ENCODE assay signal across 6 cellular contexts in the genomic region with DNA sequence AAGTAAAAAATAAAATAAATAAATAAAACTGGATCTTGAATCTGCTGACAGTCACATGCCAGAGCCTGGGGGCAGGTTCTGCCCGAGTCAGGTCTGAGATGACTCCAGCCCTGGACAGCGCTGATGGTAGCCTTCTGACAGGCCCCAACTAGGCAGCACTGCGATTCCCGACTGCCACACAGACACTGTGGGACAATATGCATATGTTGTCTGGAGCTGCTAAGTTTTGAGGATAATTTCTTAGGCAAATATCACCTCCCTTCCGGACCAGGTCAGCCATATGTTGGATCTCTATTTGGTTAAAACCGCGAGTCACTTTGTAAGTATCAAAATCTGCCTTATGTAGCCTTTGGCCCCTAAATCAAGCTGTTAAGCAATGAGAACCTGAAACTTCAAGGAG. TPM values are rescaled to one million over a fixed set of nuclear protein-coding genes. Genes with fewer than 3 reads are reported as not detected.
"Had no signal": no experiment of that assay in that cellular context is flagged by ENCODE, and none has a peak within 500 bp of the region (broad histone marks: within the 10 kb centered on the region; RNA-seq: fewer than 3 reads in every experiment).

No MANE protein-coding gene starts in this region.

- H3K4me1 Mint-ChIP-seq: IgD-negative memory B cell had no signal

- H3K27ac ChIP-seq: HL-60 had no signal

- H3K27ac Mint-ChIP-seq: GM23338, H9, IgD-negative memory B cell had no signal

- H3K4me3 ChIP-seq: GM23338 had no signal

- H3K36me3 Mint-ChIP-seq: IgD-negative memory B cell had no signal

- H3K9me3 Mint-ChIP-seq: GM23338, H9, IgD-negative memory B cell had no signal

- DNase-seq: H9, HCEC 1CT had no signal

- H3K4me3 Mint-ChIP-seq: GM23338, H9, IgD-negative memory B cell had no signal

RNA-seq across cellular contexts. Expression of a gene that starts 20.8 kb away (rescaled TPM):
- total RNA-seq: HT1080 had no signal
- polyA plus RNA-seq: IgD-negative memory B cell had no signal
